In the genomic region with DNA sequence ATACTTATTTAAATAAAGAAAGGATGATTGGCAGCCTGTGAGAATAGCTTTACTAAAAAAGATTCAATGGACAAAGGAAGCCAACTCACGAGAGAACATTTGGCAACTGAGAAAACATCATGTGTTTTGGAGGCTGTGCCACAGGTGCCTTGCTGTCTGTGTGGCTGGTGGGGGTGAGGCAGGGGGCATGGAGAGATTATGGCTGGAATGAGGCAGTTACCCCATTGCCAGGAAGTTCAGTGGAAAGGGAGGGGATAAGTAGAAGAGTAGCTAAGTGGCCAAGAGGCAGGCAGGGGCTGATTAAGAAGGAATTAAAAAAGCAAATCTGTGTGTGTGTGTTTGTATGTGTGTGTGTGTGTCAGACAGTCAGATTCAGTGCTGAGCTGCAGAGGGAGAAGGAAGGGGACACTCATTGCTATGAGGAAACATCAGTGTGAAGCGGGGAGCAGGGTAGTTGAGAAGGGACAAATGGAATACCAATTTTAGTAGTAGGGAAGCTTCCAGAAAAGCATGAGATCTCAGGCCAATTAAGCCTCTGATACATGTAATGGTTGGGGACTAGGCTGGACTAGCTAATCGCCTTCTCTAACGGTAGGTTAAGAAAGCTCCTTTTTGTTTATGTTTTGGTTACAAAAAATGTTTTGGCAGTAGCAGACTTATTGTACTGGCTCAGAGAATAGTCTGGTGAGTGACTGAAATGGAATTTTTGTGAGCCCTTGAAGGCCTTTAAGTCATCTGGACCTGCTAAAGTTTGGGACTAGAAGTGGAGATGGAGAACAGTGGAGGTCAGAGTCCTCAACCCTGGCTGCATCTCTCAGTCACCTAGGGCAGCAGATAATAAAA, we compare ENCODE assay signal across 1 cellular context.
A peak's percentile ranks its signal among the peaks of the same experiment; 100 is the strongest.
TF ChIP-seq lines count a peak whose summit lies in the region.

No MANE protein-coding gene starts in this region.

TF ChIP-seq in HEK293, 187 proteins besides CTCF, POLR2A, EP300 and RAD21 (continued from another document):
- TF ChIP-seq ZSCAN18 (tag by site-specific recombination; IDR thresholded peaks at IDR 0.05) (no peak), SCRT2 (tag by site-specific recombination; IDR thresholded peaks at IDR 0.05) (peak; percentile 97), ZNF514 (tag by site-specific recombination; IDR thresholded peaks at IDR 0.05) (no peak), GLI2 (tag by site-specific recombination; IDR thresholded peaks at IDR 0.05; ENCODE audit: borderline replicate concordance, low read depth) (no peak), ZNF354C (tag by site-specific recombination; IDR thresholded peaks at IDR 0.05; ENCODE audit: borderline replicate concordance, low read depth) (no peak), GLIS1 (tag by site-specific recombination; IDR thresholded peaks at IDR 0.05) (peak; percentile 63), GFI1B (tag by site-specific recombination; IDR thresholded peaks at IDR 0.05) (no peak), ZEB2 (tag by site-specific recombination; IDR thresholded peaks at IDR 0.05) (no peak), ZNF16 (tag by site-specific recombination; IDR thresholded peaks at IDR 0.05; ENCODE audit: low read depth) (no peak), PRDM1 (tag by site-specific recombination; IDR thresholded peaks at IDR 0.05) (no peak), SETDB1 (IDR thresholded peaks at IDR 0.05; ENCODE audit: insufficient read length, low read length) (no peak), ZNF221 (tag by site-specific recombination; IDR thresholded peaks at IDR 0.05; ENCODE audit: borderline replicate concordance) (no peak), PATZ1 (tag by site-specific recombination; IDR thresholded peaks at IDR 0.05) (0 out of 2 replicates have a peak, but pooled peaks have one; percentile 29), BCL11A (tag by site-specific recombination; IDR thresholded peaks at IDR 0.05; ENCODE audit: low read depth) (no peak), ZBTB7A (tag by site-specific recombination; IDR thresholded peaks at IDR 0.05; ENCODE audit: low read depth) (no peak), ZNF148 (tag by site-specific recombination; IDR thresholded peaks at IDR 0.05; ENCODE audit: borderline replicate concordance) (no peak), ZBTB49 (tag by site-specific recombination; IDR thresholded peaks at IDR 0.05; ENCODE audit: low read depth) (no peak), ZNF555 (tag by site-specific recombination; conservative IDR thresholded peaks at IDR 0.05) (no peak), ZNF473 (tag by site-specific recombination; IDR thresholded peaks at IDR 0.05) (no peak), MYNN (tag by site-specific recombination; IDR thresholded peaks at IDR 0.05; ENCODE audit: borderline replicate concordance) (no peak; the same call in 1 of the 2 replicates), ZBTB20 (tag by site-specific recombination; IDR thresholded peaks at IDR 0.05) (no peak), ZNF223 (tag by site-specific recombination; IDR thresholded peaks at IDR 0.05) (no peak)
- TF ChIP-seq, protein P1, sequence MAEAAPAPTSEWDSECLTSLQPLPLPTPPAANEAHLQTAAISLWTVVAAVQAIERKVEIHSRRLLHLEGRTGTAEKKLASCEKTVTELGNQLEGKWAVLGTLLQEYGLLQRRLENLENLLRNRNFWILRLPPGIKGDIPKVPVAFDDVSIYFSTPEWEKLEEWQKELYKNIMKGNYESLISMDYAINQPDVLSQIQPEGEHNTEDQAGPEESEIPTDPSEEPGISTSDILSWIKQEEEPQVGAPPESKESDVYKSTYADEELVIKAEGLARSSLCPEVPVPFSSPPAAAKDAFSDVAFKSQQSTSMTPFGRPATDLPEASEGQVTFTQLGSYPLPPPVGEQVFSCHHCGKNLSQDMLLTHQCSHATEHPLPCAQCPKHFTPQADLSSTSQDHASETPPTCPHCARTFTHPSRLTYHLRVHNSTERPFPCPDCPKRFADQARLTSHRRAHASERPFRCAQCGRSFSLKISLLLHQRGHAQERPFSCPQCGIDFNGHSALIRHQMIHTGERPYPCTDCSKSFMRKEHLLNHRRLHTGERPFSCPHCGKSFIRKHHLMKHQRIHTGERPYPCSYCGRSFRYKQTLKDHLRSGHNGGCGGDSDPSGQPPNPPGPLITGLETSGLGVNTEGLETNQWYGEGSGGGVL (tag by site-specific recombination; IDR thresholded peaks at IDR 0.05), result peak; percentile 22; the same call in 1 of the 2 replicates
- TF ChIP-seq, protein P2, sequence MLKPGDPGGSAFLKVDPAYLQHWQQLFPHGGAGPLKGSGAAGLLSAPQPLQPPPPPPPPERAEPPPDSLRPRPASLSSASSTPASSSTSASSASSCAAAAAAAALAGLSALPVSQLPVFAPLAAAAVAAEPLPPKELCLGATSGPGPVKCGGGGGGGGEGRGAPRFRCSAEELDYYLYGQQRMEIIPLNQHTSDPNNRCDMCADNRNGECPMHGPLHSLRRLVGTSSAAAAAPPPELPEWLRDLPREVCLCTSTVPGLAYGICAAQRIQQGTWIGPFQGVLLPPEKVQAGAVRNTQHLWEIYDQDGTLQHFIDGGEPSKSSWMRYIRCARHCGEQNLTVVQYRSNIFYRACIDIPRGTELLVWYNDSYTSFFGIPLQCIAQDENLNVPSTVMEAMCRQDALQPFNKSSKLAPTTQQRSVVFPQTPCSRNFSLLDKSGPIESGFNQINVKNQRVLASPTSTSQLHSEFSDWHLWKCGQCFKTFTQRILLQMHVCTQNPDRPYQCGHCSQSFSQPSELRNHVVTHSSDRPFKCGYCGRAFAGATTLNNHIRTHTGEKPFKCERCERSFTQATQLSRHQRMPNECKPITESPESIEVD (tag by site-specific recombination; IDR thresholded peaks at IDR 0.05), result 0 out of 2 replicates have a peak, but pooled peaks have one; percentile 10
